ENCODE assay signal across 17 cellular contexts in the genomic region with DNA sequence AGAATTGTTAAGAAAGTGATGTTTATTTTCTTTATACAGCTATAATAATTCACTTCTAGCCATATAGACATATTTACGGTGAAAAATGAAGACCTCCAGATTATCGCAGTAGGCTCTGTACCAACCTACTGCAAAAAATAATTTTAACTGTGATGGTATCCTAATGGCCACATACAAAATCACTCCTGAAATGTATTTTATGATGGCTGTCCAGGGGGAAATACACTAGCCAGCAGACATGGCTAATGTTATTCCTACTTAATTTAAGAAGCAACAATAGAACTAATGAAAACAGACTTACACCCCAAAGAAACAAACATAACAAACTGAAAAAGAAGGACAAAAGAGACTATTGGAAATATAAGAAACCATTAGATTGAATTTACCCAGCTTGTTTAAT. TPM values are rescaled to one million over a fixed set of nuclear protein-coding genes. Genes with fewer than 3 reads are reported as not detected.
DNase-seq lines count a peak whose midpoint lies in the region; ATAC-seq, FAIRE-seq and TF ChIP-seq lines count a peak whose summit lies in the region.
"Had no signal": no experiment of that assay in that cellular context is flagged by ENCODE, and none has a peak within 500 bp of the region (broad histone marks: within the 10 kb centered on the region; RNA-seq: fewer than 3 reads in every experiment).

No MANE protein-coding gene starts in this region.

- H3K27me3 ChIP-seq in GM23338 (ENCODE audit: insufficient read depth), result peaks cover 97% of the 10 kb centered on the region
- no peaks in the 10 kb centered on the region for H3K27me3 ChIP-seq in endocrine pancreas (ENCODE audit: control insufficient read depth, insufficient read depth, low read length)
- peaks cover 0 to 8% (median 2%) of the 10 kb centered on the region in 4 donors for H3K27me3 ChIP-seq in pancreas

- H3K4me3 Mint-ChIP-seq in GM23338, result no peak overlapping the region

- H3K9me3 Mint-ChIP-seq in GM23338, result peaks cover 3% of the 10 kb centered on the region; the same call in 2 of the 3 replicates

- WGBS in pancreas, 2 donors, result 70 to 78% methylated on average over 2 of the region's 2 CpGs

- no peaks in the 10 kb centered on the region for H3K36me3 ChIP-seq in GM23338 (ENCODE audit: insufficient read depth)
- peaks cover 28% of the 10 kb centered on the region for H3K36me3 ChIP-seq in endocrine pancreas (ENCODE audit: control insufficient read depth, insufficient read depth, low read length)
- no peaks in the 10 kb centered on the region for H3K36me3 ChIP-seq in pancreas
- H3K36me3 ChIP-seq: BLaER1 treated with 17β-estradiol and CSF1 and Interleukin-3, amounts not matched to agents 10 nM and 100 nM had no signal

- peaks cover 98% of the 10 kb centered on the region for H3K27me3 Mint-ChIP-seq in GM23338 (ENCODE audit: insufficient read depth, low read depth, poor library complexity)

- FAIRE-seq in islet of Langerhans (lab: Jason Lieb, UNC) (peak; percentile 71), pancreas (lab: Jason Lieb, UNC) (no peak), HTR-8/SVneo (lab: Jason Lieb, UNC) (no peak)

- no peak overlapping the region for H3K4me2 ChIP-seq in GM23338
- H3K4me2 ChIP-seq: BLaER1 treated with 17β-estradiol and CSF1 and Interleukin-3, amounts not matched to agents 10 nM and 100 nM had no signal

- H3K9me3 ChIP-seq in endocrine pancreas (ENCODE audit: control insufficient read depth, low read length) (no peaks in the 10 kb centered on the region), pancreas (no peaks in the 10 kb centered on the region)

- H3K79me2 ChIP-seq in GM23338 (replicated peaks; ENCODE audit: insufficient read depth), result no peaks in the 10 kb centered on the region

- H3K9me2 ChIP-seq in GM23338 (ENCODE audit: insufficient read depth), result no peaks in the 10 kb centered on the region

- peaks cover 5% of the 10 kb centered on the region; the same call in 1 of the 2 replicates for H4K20me1 ChIP-seq in GM23338 (replicated peaks; ENCODE audit: insufficient read depth)
- H4K20me1 ChIP-seq: BLaER1 treated with 17β-estradiol and CSF1 and Interleukin-3, amounts not matched to agents 10 nM and 100 nM had no signal

- H3K4me3 ChIP-seq in GM23338 (no peak overlapping the region), endocrine pancreas (ENCODE audit: control insufficient read depth, insufficient read depth, low read length) (peak overlapping the region; percentile 90), pancreas (peak overlapping the region in 1 of 4 donors; percentile 6)
- H3K4me3 ChIP-seq: BLaER1 treated with 17β-estradiol and CSF1 and Interleukin-3, amounts not matched to agents 10 nM and 100 nM had no signal

- DNase-seq in GM23338 (ENCODE audit: low spot score), result no peak
- no peak for DNase-seq in pancreas
- DNase-seq in COLO829 (ENCODE audit: low spot score), result no peak
- no peak for DNase-seq in HTR-8/SVneo (ENCODE audit: insufficient read length, low spot score)
- DNase-seq: 8988T; AML-193; Calu3; CD4-positive, CD25-positive, alpha-beta regulatory T cell; DMS 273 treated with DMSO at 0.1 percent for 48 hours; H7; IMR-90 had no signal

- TF ChIP-seq CTCF in GM23338 (conservative IDR thresholded peaks at IDR 0.05; ENCODE audit: low read depth in 2 of 2) (no peak), pancreas (IDR thresholded peaks at IDR 0.05) (no peak)

- H3K36me3 Mint-ChIP-seq in GM23338 (ENCODE audit: low read depth), result no peaks in the 10 kb centered on the region

- ATAC-seq in GM23338, result no peak
- no peak for ATAC-seq in pancreas
- ATAC-seq in GM21717 (IDR thresholded peaks at IDR 0.05; ENCODE audit: unreplicated experiment), result no peak
- ATAC-seq in GM21529 (IDR thresholded peaks at IDR 0.05; ENCODE audit: unreplicated experiment), result no peak

- H3K9ac ChIP-seq in endocrine pancreas (ENCODE audit: control insufficient read depth, insufficient read depth, low read length), result no peak overlapping the region
- H3K9ac ChIP-seq: BLaER1 treated with 17β-estradiol and CSF1 and Interleukin-3, amounts not matched to agents 10 nM and 100 nM had no signal

- H3K27ac Mint-ChIP-seq in GM23338, result no peak overlapping the region
- H3K27ac Mint-ChIP-seq: CD4-positive, CD25-positive, alpha-beta regulatory T cell had no signal

- H3K4me1 Mint-ChIP-seq in GM23338, result peaks cover 53% of the 10 kb centered on the region

- no peak overlapping the region for H3K27ac ChIP-seq in GM23338 (ENCODE audit: low read depth)
- H3K27ac ChIP-seq in pancreas, result peak overlapping the region in 3 of 4 donors; percentile 67 to 80 (median 72)
- H3K27ac ChIP-seq: BLaER1 treated with 17β-estradiol and CSF1 and Interleukin-3, amounts not matched to agents 10 nM and 100 nM; HL-60 had no signal

- intact Hi-C loops in pancreas (cut with DNase I), result no loop called here

- peaks cover 5% of the 10 kb centered on the region; the same call in 1 of the 2 replicates for H3F3A ChIP-seq in GM23338 (replicated peaks; ENCODE audit: low read depth)

- H3K4me1 ChIP-seq in GM23338 (ENCODE audit: insufficient read depth) (peaks cover 51% of the 10 kb centered on the region), endocrine pancreas (ENCODE audit: control insufficient read depth, insufficient read depth, low read length) (peaks cover 32% of the 10 kb centered on the region), pancreas (peaks cover 0 to 3% (median 0%) of the 10 kb centered on the region in 3 donors)

- H2AFZ ChIP-seq in GM23338, result no peak overlapping the region

TF ChIP-seq in GM23338, 12 proteins besides CTCF, POLR2A, EP300 and RAD21 (continues in another document):
- TF ChIP-seq STAT1 (IDR thresholded peaks at IDR 0.05; ENCODE audit: unreplicated experiment) (no peak), NANOG (IDR thresholded peaks at IDR 0.05; ENCODE audit: borderline replicate concordance) (no peak), ZNF331 (CRISPR knock-in tag; IDR thresholded peaks at IDR 0.05; ENCODE audit: low read depth) (no peak), POLR2AphosphoS5 (IDR thresholded peaks at IDR 0.05; ENCODE audit: low read depth) (no peak), EZH2phosphoT487 (IDR thresholded peaks at IDR 0.05; ENCODE audit: unreplicated experiment) (peak; percentile 38), CREB1 (CRISPR knock-in tag; IDR thresholded peaks at IDR 0.05; ENCODE audit: low read depth) (no peak), EZH2 (IDR thresholded peaks at IDR 0.05; ENCODE audit: low read depth, unreplicated experiment) (peak; percentile 21), JUNB (IDR thresholded peaks at IDR 0.05; ENCODE audit: unreplicated experiment) (no peak)
- TF ChIP-seq, protein P1, sequence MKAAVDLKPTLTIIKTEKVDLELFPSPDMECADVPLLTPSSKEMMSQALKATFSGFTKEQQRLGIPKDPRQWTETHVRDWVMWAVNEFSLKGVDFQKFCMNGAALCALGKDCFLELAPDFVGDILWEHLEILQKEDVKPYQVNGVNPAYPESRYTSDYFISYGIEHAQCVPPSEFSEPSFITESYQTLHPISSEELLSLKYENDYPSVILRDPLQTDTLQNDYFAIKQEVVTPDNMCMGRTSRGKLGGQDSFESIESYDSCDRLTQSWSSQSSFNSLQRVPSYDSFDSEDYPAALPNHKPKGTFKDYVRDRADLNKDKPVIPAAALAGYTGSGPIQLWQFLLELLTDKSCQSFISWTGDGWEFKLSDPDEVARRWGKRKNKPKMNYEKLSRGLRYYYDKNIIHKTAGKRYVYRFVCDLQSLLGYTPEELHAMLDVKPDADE (IDR thresholded peaks at IDR 0.05), result no peak
- TF ChIP-seq, protein P2, sequence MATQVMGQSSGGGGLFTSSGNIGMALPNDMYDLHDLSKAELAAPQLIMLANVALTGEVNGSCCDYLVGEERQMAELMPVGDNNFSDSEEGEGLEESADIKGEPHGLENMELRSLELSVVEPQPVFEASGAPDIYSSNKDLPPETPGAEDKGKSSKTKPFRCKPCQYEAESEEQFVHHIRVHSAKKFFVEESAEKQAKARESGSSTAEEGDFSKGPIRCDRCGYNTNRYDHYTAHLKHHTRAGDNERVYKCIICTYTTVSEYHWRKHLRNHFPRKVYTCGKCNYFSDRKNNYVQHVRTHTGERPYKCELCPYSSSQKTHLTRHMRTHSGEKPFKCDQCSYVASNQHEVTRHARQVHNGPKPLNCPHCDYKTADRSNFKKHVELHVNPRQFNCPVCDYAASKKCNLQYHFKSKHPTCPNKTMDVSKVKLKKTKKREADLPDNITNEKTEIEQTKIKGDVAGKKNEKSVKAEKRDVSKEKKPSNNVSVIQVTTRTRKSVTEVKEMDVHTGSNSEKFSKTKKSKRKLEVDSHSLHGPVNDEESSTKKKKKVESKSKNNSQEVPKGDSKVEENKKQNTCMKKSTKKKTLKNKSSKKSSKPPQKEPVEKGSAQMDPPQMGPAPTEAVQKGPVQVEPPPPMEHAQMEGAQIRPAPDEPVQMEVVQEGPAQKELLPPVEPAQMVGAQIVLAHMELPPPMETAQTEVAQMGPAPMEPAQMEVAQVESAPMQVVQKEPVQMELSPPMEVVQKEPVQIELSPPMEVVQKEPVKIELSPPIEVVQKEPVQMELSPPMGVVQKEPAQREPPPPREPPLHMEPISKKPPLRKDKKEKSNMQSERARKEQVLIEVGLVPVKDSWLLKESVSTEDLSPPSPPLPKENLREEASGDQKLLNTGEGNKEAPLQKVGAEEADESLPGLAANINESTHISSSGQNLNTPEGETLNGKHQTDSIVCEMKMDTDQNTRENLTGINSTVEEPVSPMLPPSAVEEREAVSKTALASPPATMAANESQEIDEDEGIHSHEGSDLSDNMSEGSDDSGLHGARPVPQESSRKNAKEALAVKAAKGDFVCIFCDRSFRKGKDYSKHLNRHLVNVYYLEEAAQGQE (IDR thresholded peaks at IDR 0.05; ENCODE audit: unreplicated experiment), result no peak

RNA-seq across cellular contexts. Expression of a gene that starts 4.6 kb away (rescaled TPM):
- total RNA-seq in GM23338 (2014; rRNA removed; shearing (Covaris generic)), result 0.07 TPM in 1 of 2 replicates, not detected in the other
- polyA plus RNA-seq in GM23338 (2016; fragmentation: Nextera tagmentation; extraction: Ambion mirVana) (not detected in 2 replicates), pancreas (10 to 100 TPM in 1 of 2 donors, 1 to 10 TPM in 1; 7.4 to 19.2 TPM)
- 1 to 10 TPM; 3.1 to 8.1 (median 6.0) TPM for total RNA-seq in pancreas
- total RNA-seq: CD4-positive, CD25-positive, alpha-beta regulatory T cell; H7 had no signal
- polyA plus RNA-seq: CD4-positive, CD25-positive, alpha-beta regulatory T cell had no signal
